ENCODE assay signal across 8 cellular contexts in the genomic region with DNA sequence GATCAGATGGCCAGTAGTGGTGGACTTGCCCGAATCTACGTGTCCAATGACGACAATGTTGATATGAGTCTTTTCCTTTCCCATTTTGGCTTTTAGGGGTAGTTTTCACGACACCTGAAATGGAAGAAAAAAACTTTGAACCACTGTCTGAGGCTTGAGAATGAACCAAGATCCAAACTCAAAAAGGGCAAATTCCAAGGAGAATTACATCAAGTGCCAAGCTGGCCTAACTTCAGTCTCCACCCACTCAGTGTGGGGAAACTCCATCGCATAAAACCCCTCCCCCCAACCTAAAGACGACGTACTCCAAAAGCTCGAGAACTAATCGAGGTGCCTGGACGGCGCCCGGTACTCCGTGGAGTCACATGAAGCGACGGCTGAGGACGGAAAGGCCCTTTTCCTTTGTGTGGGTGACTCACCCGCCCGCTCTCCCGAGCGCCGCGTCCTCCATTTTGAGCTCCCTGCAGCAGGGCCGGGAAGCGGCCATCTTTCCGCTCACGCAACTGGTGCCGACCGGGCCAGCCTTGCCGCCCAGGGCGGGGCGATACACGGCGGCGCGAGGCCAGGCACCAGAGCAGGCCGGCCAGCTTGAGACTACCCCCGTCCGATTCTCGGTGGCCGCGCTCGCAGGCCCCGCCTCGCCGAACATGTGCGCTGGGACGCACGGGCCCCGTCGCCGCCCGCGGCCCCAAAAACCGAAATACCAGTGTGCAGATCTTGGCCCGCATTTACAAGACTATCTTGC. TPM values are rescaled to one million over a fixed set of nuclear protein-coding genes. Genes with fewer than 3 reads are reported as not detected.
A peak's percentile ranks its signal among the peaks of the same experiment; 100 is the strongest.
DNase-seq lines count a peak whose midpoint lies in the region; ATAC-seq and TF ChIP-seq lines count a peak whose summit lies in the region.

No MANE protein-coding gene starts in this region.

- H2BK12ac ChIP-seq in neuronal stem cell (ENCODE audit: low read length) = no peak overlapping the region

- peaks cover 0 to 2% of the 10 kb centered on the region in 2 donors for H3K9me3 ChIP-seq in neuronal stem cell (replicated peaks in 1 of 2; ENCODE audit: control insufficient read depth in 2 of 2, insufficient read depth in 1 of 2, low read depth in 1 of 2, low read length in 2 of 2)
- H3K9me3 ChIP-seq in stomach = no peaks in the 10 kb centered on the region

- peak overlapping the region; percentile 49 for H3K4me2 ChIP-seq in neuronal stem cell (ENCODE audit: insufficient read depth, low read length, poor library complexity, severe bottlenecking)

- peak overlapping the region; percentile 88 for H2AFZ ChIP-seq in neuronal stem cell (ENCODE audit: low read length)

- DNase-seq in DMS114 treated with DMSO at 0.1 percent for 48 hours (lab: John Stamatoyannopoulos, UW; ENCODE audit: unreplicated experiment) = peak; percentile 48
- DNase-seq in SK-MEL-5 (ENCODE audit: low read depth, low spot score) = peak; percentile 76
- DNase-seq in activated naive CD4-positive, alpha-beta T cell (lab: John Stamatoyannopoulos, UW) = peak; percentile 54 to 78 (median 70)
- DNase-seq in foreskin melanocyte = peak; percentile 62
- DNase-seq in neuronal stem cell (ENCODE audit: low spot score) = no peak
- DNase-seq in stomach = peak; percentile 73
- no peak for DNase-seq in NCI-H187 (lab: John Stamatoyannopoulos, UW)

- peak overlapping the region; percentile 99 for H3K23ac ChIP-seq in neuronal stem cell (ENCODE audit: low read depth, low read length, poor library complexity)

- H3K18ac ChIP-seq in neuronal stem cell (ENCODE audit: low read length) = peak overlapping the region; percentile 98

- TF ChIP-seq CTCF in stomach (IDR thresholded peaks at IDR 0.05) = no peak

- peak overlapping the region; percentile 100 for H2AK5ac ChIP-seq in neuronal stem cell (ENCODE audit: low read depth, low read length)

- intact Hi-C loops in stomach (cut with DNase I; ENCODE audit: low total_unique reads) = no loop called here

- in situ Hi-C loops in SK-MEL-5 (cut with HindIII; ENCODE audit: low pct_unique_long_range_greater_than_20kb, low sequenced_read_pairs) = no loop called here

- peaks cover 25 to 50% of the 10 kb centered on the region in 2 donors for H3K36me3 ChIP-seq in neuronal stem cell (replicated peaks in 1 of 2; ENCODE audit: control insufficient read depth in 2 of 2, insufficient read depth in 2 of 2, low read length in 2 of 2)
- H3K36me3 ChIP-seq in stomach = peaks cover 36 to 46% (median 44%) of the 10 kb centered on the region in 4 donors

- H4K8ac ChIP-seq in neuronal stem cell (ENCODE audit: low read depth, low read length) = peak overlapping the region; percentile 82

- peak overlapping the region; percentile 92 for H2BK15ac ChIP-seq in neuronal stem cell (ENCODE audit: low read length)

- H3K4me3 ChIP-seq in neuronal stem cell (ENCODE audit: low read length in 2 of 2) (peak overlapping the region; percentile 91 to 99), stomach (peak overlapping the region; percentile 80 to 95 (median 87))

- H3K79me1 ChIP-seq in neuronal stem cell (ENCODE audit: low read depth, low read length) = peaks cover 6% of the 10 kb centered on the region

- TF ChIP-seq EP300 in stomach (IDR thresholded peaks at IDR 0.05) = no peak

- H3K4me1 ChIP-seq in neuronal stem cell (ENCODE audit: control insufficient read depth in 2 of 2, insufficient read depth in 1 of 2, low read depth in 1 of 2, low read length in 2 of 2) (peaks cover 6 to 9% of the 10 kb centered on the region in 2 donors), stomach (peaks cover 46 to 74% (median 66%) of the 10 kb centered on the region in 4 donors)

- peak; percentile 9 for ATAC-seq in HG03460 (IDR thresholded peaks at IDR 0.05; ENCODE audit: unreplicated experiment)

- H2BK5ac ChIP-seq in neuronal stem cell (ENCODE audit: low read length) = peak overlapping the region; percentile 91

- H2BK120ac ChIP-seq in neuronal stem cell (ENCODE audit: low read depth, low read length) = peak overlapping the region; percentile 47

- no peaks in the 10 kb centered on the region for H3K27me3 ChIP-seq in neuronal stem cell (ENCODE audit: control insufficient read depth in 3 of 3, insufficient read depth in 3 of 3, low read depth in 1 of 3, low read length in 3 of 3)
- H3K27me3 ChIP-seq in stomach = no peaks in the 10 kb centered on the region

- H3K27ac ChIP-seq in neuronal stem cell (replicated peaks; ENCODE audit: low read length) = peak overlapping the region; percentile 92
- peak overlapping the region; percentile 96 to 100 (median 99) for H3K27ac ChIP-seq in stomach

- no peak overlapping the region for H4K91ac ChIP-seq in neuronal stem cell (ENCODE audit: low read depth, low read length, poor library complexity)

- H3K14ac ChIP-seq in neuronal stem cell (ENCODE audit: low read length) = peak overlapping the region; percentile 97

- H3K4ac ChIP-seq in neuronal stem cell (ENCODE audit: low read length) = peak overlapping the region; percentile 98

- peak in 1 of 4 donors; percentile 45 for TF ChIP-seq POLR2A in stomach (IDR thresholded peaks at IDR 0.05)

- H3K9ac ChIP-seq in neuronal stem cell (ENCODE audit: low read depth, low read length, poor library complexity) = peak overlapping the region; percentile 99

- WGBS in neuronal stem cell (ENCODE audit: extremely low coverage in 2 of 2, insufficient read length in 2 of 2, insufficient replicate concordance in 1 of 2), 2 donors = no CpG with 5 or more reads among the region's 55 CpGs
- WGBS in stomach, 5 donors = 0 to 1% (median 0%) methylated on average over 46 to 55 of the region's 55 CpGs

RNA-seq across cellular contexts. Expression of gene EEF1A1, which starts 0.7 kb away (rescaled TPM):
- total RNA-seq in SK-MEL-5 (2014; rRNA removed; shearing (Covaris generic)) = 12,462 and 13,460 TPM in 2 replicates
- polyA plus RNA-seq in SK-MEL-5 (2015; cell fraction: cytosol; rRNA removed) = 6,382 and 7,113 TPM in 2 replicates
- 2,226 and 2,666 TPM in 2 replicates for polyA plus RNA-seq in SK-MEL-5 (2015; cell fraction: nucleus; rRNA removed)
- 20,572 TPM for polyA plus RNA-seq in neuronal stem cell (2013, experiment 1 of 2)
- 20,834 TPM for polyA plus RNA-seq in neuronal stem cell (2013, experiment 2 of 2)
- total RNA-seq in stomach = over 10,000 TPM in 1 of 5 donors, 1,000 to 10,000 TPM in 4; 3,004 to 19,399 (median 6,187) TPM
- over 10,000 TPM in 2 of 3 donors, 1,000 to 10,000 TPM in 1; 8,307 to 12,295 (median 10,016) TPM for polyA plus RNA-seq in stomach

RNA-seq across cellular contexts. Expression of gene MTO1, which starts 58.6 kb away (rescaled TPM):
- 22.6 and 26.3 TPM in 2 replicates for total RNA-seq in SK-MEL-5 (2014; rRNA removed; shearing (Covaris generic))
- polyA plus RNA-seq in SK-MEL-5 (2015; cell fraction: cytosol; rRNA removed) = 14.0 and 15.6 TPM in 2 replicates
- polyA plus RNA-seq in SK-MEL-5 (2015; cell fraction: nucleus; rRNA removed) = 42.1 and 53.4 TPM in 2 replicates
- polyA plus RNA-seq in neuronal stem cell (2013, experiment 1 of 2) = 14.1 TPM
- polyA plus RNA-seq in neuronal stem cell (2013, experiment 2 of 2) = 14.7 TPM
- 10 to 100 TPM in 4 of 5 donors, 1 to 10 TPM in 1; 3.2 to 53.7 (median 19.1) TPM for total RNA-seq in stomach
- 10 to 100 TPM in 1 of 3 donors, 1 to 10 TPM in 2; 7.8 to 11.6 (median 8.9) TPM for polyA plus RNA-seq in stomach

Comparison
In these comparisons a context has a peak if more than half of its experiments do, and no peak if none do; other contexts are left out.
1. DNase-seq: peak in DMS114 treated with DMSO at 0.1 percent for 48 hours (single experiment), SK-MEL-5 (single experiment), activated naive CD4-positive, alpha-beta T cell (4 of 4), foreskin melanocyte (single experiment) and stomach (single experiment); none in neuronal stem cell (single experiment) and NCI-H187 (0 of 2).